In genomic region chr2:36597532-36598377, GRCh38 we compare ENCODE assay signal across 1 cellular context.
A peak's percentile ranks its signal among the peaks of the same experiment; 100 is the strongest.
TF ChIP-seq lines count a peak whose summit lies in the region.

TSS of gene FEZ2 (minus strand) at chr2:36598168. CDS start at chr2:36598142, 26 bp downstream.

TF ChIP-seq in HepG2, 621 proteins besides CTCF, POLR2A, EP300 and RAD21 (continued from another document and continues in another):
- TF ChIP-seq ZNF18 (CRISPR knock-in tag; IDR thresholded peaks at IDR 0.05; ENCODE audit: insufficient replicate concordance) = no peak
- TF ChIP-seq MEIS2 (CRISPR knock-in tag; IDR thresholded peaks at IDR 0.05) = 0 out of 2 replicates have a peak, but pooled peaks have one; percentile 12
- 0 out of 2 replicates have a peak, but pooled peaks have one; percentile 26 for TF ChIP-seq TSC22D2 (CRISPR knock-in tag; IDR thresholded peaks at IDR 0.05; ENCODE audit: borderline replicate concordance)
- TF ChIP-seq MLLT10 (CRISPR knock-in tag; IDR thresholded peaks at IDR 0.05) = no peak
- 0 out of 2 replicates have a peak, but pooled peaks have one; percentile 37 for TF ChIP-seq TOPORS (CRISPR knock-in tag; IDR thresholded peaks at IDR 0.05)
- peak; percentile 76; the same call in 1 of the 2 replicates for TF ChIP-seq ARHGAP35 (CRISPR knock-in tag; IDR thresholded peaks at IDR 0.05; ENCODE audit: borderline replicate concordance)
- peak; percentile 5; the same call in 1 of the 2 replicates for TF ChIP-seq PHF21A (CRISPR knock-in tag; IDR thresholded peaks at IDR 0.05)
- no peak for TF ChIP-seq ATF6 (CRISPR knock-in tag; conservative IDR thresholded peaks at IDR 0.05)
- no peak for TF ChIP-seq ZNF326 (CRISPR knock-in tag; IDR thresholded peaks at IDR 0.05; ENCODE audit: borderline replicate concordance)
- TF ChIP-seq HNF1A (IDR thresholded peaks at IDR 0.05; ENCODE audit: low read depth) = no peak
- TF ChIP-seq HNF1A (CRISPR knock-in tag; IDR thresholded peaks at IDR 0.05; ENCODE audit: borderline replicate concordance) = 0 out of 2 replicates have a peak, but pooled peaks have one; percentile 33
- TF ChIP-seq NAIF1 (CRISPR knock-in tag; IDR thresholded peaks at IDR 0.05; ENCODE audit: borderline replicate concordance) = no peak
- no peak for TF ChIP-seq NPAS2 (CRISPR knock-in tag; IDR thresholded peaks at IDR 0.05; ENCODE audit: borderline replicate concordance)
- TF ChIP-seq ZNF766 (CRISPR knock-in tag; IDR thresholded peaks at IDR 0.05; ENCODE audit: borderline replicate concordance) = no peak; the same call in 1 of the 2 replicates
- TF ChIP-seq HHEX (CRISPR knock-in tag; IDR thresholded peaks at IDR 0.05) = no peak
- TF ChIP-seq ZNF816 (CRISPR knock-in tag; IDR thresholded peaks at IDR 0.05; ENCODE audit: borderline replicate concordance) = no peak
- TF ChIP-seq AHDC1 (CRISPR knock-in tag; IDR thresholded peaks at IDR 0.05; ENCODE audit: borderline replicate concordance) = no peak
- peak; percentile 65; the same call in 1 of the 2 replicates for TF ChIP-seq ZSCAN31 (CRISPR knock-in tag; IDR thresholded peaks at IDR 0.05; ENCODE audit: low read depth)
- no peak for TF ChIP-seq SP1 (IDR thresholded peaks at IDR 0.05)
- no peak; the same call in 1 of the 2 replicates for TF ChIP-seq SP1 (CRISPR knock-in tag; IDR thresholded peaks at IDR 0.05)
- no peak for TF ChIP-seq TIGD3 (CRISPR knock-in tag; IDR thresholded peaks at IDR 0.05; ENCODE audit: borderline replicate concordance)
- no peak for TF ChIP-seq CREM (IDR thresholded peaks at IDR 0.05)
- TF ChIP-seq CREM (CRISPR knock-in tag; IDR thresholded peaks at IDR 0.05) = no peak
- TF ChIP-seq HMG20B (CRISPR knock-in tag; conservative IDR thresholded peaks at IDR 0.05) = no peak
- no peak for TF ChIP-seq ZNF354B (CRISPR knock-in tag; IDR thresholded peaks at IDR 0.05)
- no peak for TF ChIP-seq E2F1 (CRISPR knock-in tag; IDR thresholded peaks at IDR 0.05)
- 0 out of 2 replicates have a peak, but pooled peaks have one; percentile 39 for TF ChIP-seq THAP8 (CRISPR knock-in tag; IDR thresholded peaks at IDR 0.05; ENCODE audit: borderline replicate concordance)
- no peak for TF ChIP-seq ZNF251 (CRISPR knock-in tag; IDR thresholded peaks at IDR 0.05)
- peak; percentile 77 for TF ChIP-seq KDM3A (CRISPR knock-in tag; IDR thresholded peaks at IDR 0.05; ENCODE audit: low read depth)
- TF ChIP-seq ZBTB7B (CRISPR knock-in tag; IDR thresholded peaks at IDR 0.05) = no peak; the same call in 1 of the 2 replicates
- TF ChIP-seq SYNCRIP (IDR thresholded peaks at IDR 0.05; ENCODE audit: insufficient read depth, low read depth, low read length) = no peak
- peak; percentile 78 for TF ChIP-seq TFDP1 (CRISPR knock-in tag; IDR thresholded peaks at IDR 0.05; ENCODE audit: borderline replicate concordance)
- no peak for TF ChIP-seq ZFYVE20 (CRISPR knock-in tag; IDR thresholded peaks at IDR 0.05; ENCODE audit: borderline replicate concordance, low read depth)
- TF ChIP-seq ASH2L (IDR thresholded peaks at IDR 0.05; ENCODE audit: insufficient read length, low read depth, low read length) = peak; percentile 74
- TF ChIP-seq ZNF260 (CRISPR knock-in tag; IDR thresholded peaks at IDR 0.05; ENCODE audit: borderline replicate concordance, low read depth) = no peak
- TF ChIP-seq PLRG1 (conservative IDR thresholded peaks at IDR 0.05) = no peak
- TF ChIP-seq ZNF44 (CRISPR knock-in tag; IDR thresholded peaks at IDR 0.05) = 0 out of 2 replicates have a peak, but pooled peaks have one; percentile 38
- TF ChIP-seq LBX2 (CRISPR knock-in tag; IDR thresholded peaks at IDR 0.05; ENCODE audit: borderline replicate concordance) = no peak
- no peak for TF ChIP-seq ZFP37 (CRISPR knock-in tag; IDR thresholded peaks at IDR 0.05; ENCODE audit: borderline replicate concordance)
- peak; percentile 70 for TF ChIP-seq ZNF883 (CRISPR knock-in tag; IDR thresholded peaks at IDR 0.05; ENCODE audit: not compliant biosample characterization)
- peak; percentile 41; the same call in 1 of the 2 replicates for TF ChIP-seq ZNF263 (CRISPR knock-in tag; IDR thresholded peaks at IDR 0.05)
- TF ChIP-seq CHD4 (IDR thresholded peaks at IDR 0.05; ENCODE audit: borderline replicate concordance, low read length) = no peak
- no peak for TF ChIP-seq XBP1 (CRISPR knock-in tag; IDR thresholded peaks at IDR 0.05)
- no peak for TF ChIP-seq MIER2 (CRISPR knock-in tag; IDR thresholded peaks at IDR 0.05)
- peak; percentile 89 for TF ChIP-seq GABPB1 (CRISPR knock-in tag; IDR thresholded peaks at IDR 0.05)
- TF ChIP-seq RBAK (CRISPR knock-in tag; IDR thresholded peaks at IDR 0.05) = no peak
- TF ChIP-seq ZNF10 (CRISPR knock-in tag; IDR thresholded peaks at IDR 0.05; ENCODE audit: borderline replicate concordance, low read depth) = no peak
- 0 out of 2 replicates have a peak, but pooled peaks have one; percentile 39 for TF ChIP-seq ZNF790 (CRISPR knock-in tag; IDR thresholded peaks at IDR 0.05; ENCODE audit: borderline replicate concordance)
